In the genomic region with DNA sequence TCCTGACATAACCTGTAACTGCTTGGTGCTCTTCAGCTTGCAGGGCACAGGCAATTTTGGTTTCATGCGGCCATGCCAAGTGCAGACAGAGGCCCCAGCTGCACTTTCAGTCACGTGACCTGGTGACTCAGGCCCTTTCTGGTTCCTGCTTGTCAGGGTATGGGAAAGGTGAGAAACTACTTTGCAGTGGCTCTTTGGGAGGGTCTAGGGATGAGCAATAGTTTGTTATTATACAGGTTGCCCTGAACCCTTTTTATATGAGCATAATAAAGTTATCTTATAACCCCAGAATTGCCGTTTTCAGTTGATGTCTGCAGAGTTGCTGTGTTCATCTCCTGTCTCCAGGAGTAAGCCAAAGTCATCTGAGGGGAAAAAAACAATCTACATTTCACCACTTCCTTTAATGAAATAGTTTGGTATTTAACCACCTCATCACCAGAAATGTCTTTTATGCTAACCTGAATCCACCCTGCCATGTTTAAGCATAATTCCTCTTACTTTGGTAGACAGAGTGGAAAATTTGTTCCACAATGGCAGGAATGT, we compare ENCODE assay signal across 8 cellular contexts. TPM values are rescaled to one million over a fixed set of nuclear protein-coding genes. Genes with fewer than 3 reads are reported as not detected.
DNase-seq lines count a peak whose midpoint lies in the region; ATAC-seq, FAIRE-seq and TF ChIP-seq lines count a peak whose summit lies in the region.

No MANE protein-coding gene starts in this region.

- intact Hi-C loops in kidney (cut with DNase I) = no loop called here

- no peaks in the 10 kb centered on the region for H3K9me3 ChIP-seq in kidney (ENCODE audit: control insufficient read depth in 1 of 2, low read length in 2 of 2)

- H3K27me3 Mint-ChIP-seq in T-cell = peaks cover 0 to 4% of the 10 kb centered on the region in 2 donors

- H3K4me3 Mint-ChIP-seq in T-cell = peak overlapping the region in 1 of 3 donors; percentile 20

- no peaks in the 10 kb centered on the region for H3K36me3 Mint-ChIP-seq in T-cell

- peaks cover 0 to 7% of the 10 kb centered on the region in 2 donors for H3K4me1 ChIP-seq in kidney (ENCODE audit: control insufficient read depth in 1 of 2, insufficient read depth in 1 of 2, low read depth in 1 of 2, low read length in 2 of 2)

- H3K27ac ChIP-seq in kidney (ENCODE audit: low read depth in 2 of 2, low read length in 2 of 2) = peak overlapping the region; percentile 46 to 60

- no peak for FAIRE-seq in kidney (lab: Jason Lieb, UNC)

- peak overlapping the region; percentile 84 to 88 for H3K27ac Mint-ChIP-seq in T-cell

- POLR2A ChIA-PET in T-cell (lab: Charles Lee) = no interaction called here

- DNase-seq in T-cell (peak in 33 of 34 experiments; percentile 11 to 71 (median 36)), kidney (peak; percentile 94), NCI-H1417 (lab: John Stamatoyannopoulos, UW) (no peak)
- DNase-seq in activated naive CD8-positive, alpha-beta T cell treated with anti-CD3 and anti-CD28 coated beads, Interleukin-2, amount 50 U/mL, for 16 hours (ENCODE audit: low read depth, low spot score) = peak; percentile 64
- peak; percentile 59 for DNase-seq in stimulated activated CD8-positive, alpha-beta memory T cell treated with anti-CD3 and anti-CD28 coated beads, Interleukin-12 subunit alpha, Interleukin-12 subunit beta, amount 100 ng/mL, for 24 hours (ENCODE audit: extremely low read depth)

- H3K36me3 ChIP-seq in kidney (ENCODE audit: control insufficient read depth in 1 of 2, insufficient read depth in 2 of 2, low read length in 2 of 2) = no peaks in the 10 kb centered on the region

- no peak for TF ChIP-seq CTCF in kidney (IDR thresholded peaks at IDR 0.05; ENCODE audit: borderline replicate concordance, extremely low read depth, insufficient read depth)

- H3K4me3 ChIP-seq in kidney (ENCODE audit: low read length in 2 of 2) = no peak overlapping the region

- H3K9ac ChIP-seq in kidney (ENCODE audit: low read length in 2 of 2) = no peak overlapping the region

- peaks cover 0 to 6% (median 0%) of the 10 kb centered on the region in 3 donors for H3K9me3 Mint-ChIP-seq in T-cell

- peaks cover 23 to 25% (median 25%) of the 10 kb centered on the region in 3 donors for H3K4me1 Mint-ChIP-seq in T-cell

- CTCF ChIA-PET in T-cell (lab: Charles Lee) = no interaction called here

- peak; percentile 86 for ATAC-seq in GM18502 (IDR thresholded peaks at IDR 0.05; ENCODE audit: poor library complexity, unreplicated experiment)
- peak; percentile 76 for ATAC-seq in HG03378 (IDR thresholded peaks at IDR 0.05; ENCODE audit: unreplicated experiment)
- peak; percentile 80 to 97 (median 90) for ATAC-seq in T-cell (replicated peaks in 1 of 4)
- ATAC-seq in GM19467 (IDR thresholded peaks at IDR 0.05; ENCODE audit: unreplicated experiment) = no peak

RNA-seq across cellular contexts. Expression of a gene that starts 30.9 kb away (rescaled TPM):
- total RNA-seq in T-cell (1 to 10 TPM; 1.4 to 5.4 (median 2.8) TPM), kidney (431 TPM)
- 45.1 TPM for polyA plus RNA-seq in kidney (ENCODE audit: insufficient read depth, low read depth, low replicate concordance)

Comparison
In these comparisons a context has a peak if more than half of its experiments do, and no peak if none do; other contexts are left out.
1. DNase-seq: peak in T-cell (33 of 34), activated naive CD8-positive, alpha-beta T cell treated with anti-CD3 and anti-CD28 coated beads, Interleukin-2, amount 50 U/mL, for 16 hours (single experiment), kidney (single experiment) and stimulated activated CD8-positive, alpha-beta memory T cell treated with anti-CD3 and anti-CD28 coated beads, Interleukin-12 subunit alpha, Interleukin-12 subunit beta, amount 100 ng/mL, for 24 hours (single experiment); none in NCI-H1417 (0 of 3).
2. RNA of a gene that starts 30.9 kb away (total RNA-seq): 431 TPM in kidney (single experiment); 1.4 to 5.4 TPM in T-cell; every median in the first group is over 10 times any median in the second.